In genomic region chr1:18722270-18722669, GRCh38 we compare ENCODE assay signal across 18 cellular contexts.
A peak's percentile ranks its signal among the peaks of the same experiment; 100 is the strongest.
DNase-seq lines count a peak whose midpoint lies in the region; ATAC-seq, FAIRE-seq and TF ChIP-seq lines count a peak whose summit lies in the region.
"Had no signal": no experiment of that assay in that cellular context is flagged by ENCODE, and none has a peak within 500 bp of the region (broad histone marks: within the 10 kb centered on the region; RNA-seq: fewer than 3 reads in every experiment).

No MANE protein-coding gene starts in this region.

- peaks cover 34% of the 10 kb centered on the region for H4K20me1 ChIP-seq in BLaER1

- CTCF ChIA-PET in activated naive CD4-positive, alpha-beta T cell treated with anti-CD3 and anti-CD28 coated beads for 36 hours (lab: Charles Lee) = no interaction called here

- no peak overlapping the region for H2BK120ac ChIP-seq in mesendoderm (ENCODE audit: low read depth, low read length)

- H3K27ac Mint-ChIP-seq in activated naive CD4-positive, alpha-beta T cell treated with anti-CD3 and anti-CD28 coated beads for 36 hours = no peak overlapping the region
- H3K27ac Mint-ChIP-seq: CD4-positive, alpha-beta memory T cell; HFFc6 had no signal

- H3K4me1 Mint-ChIP-seq in activated naive CD4-positive, alpha-beta T cell treated with anti-CD3 and anti-CD28 coated beads for 36 hours (ENCODE audit: low read depth) = peaks cover 3% of the 10 kb centered on the region
- H3K4me1 Mint-ChIP-seq: CD4-positive, alpha-beta memory T cell had no signal

- H3K79me2 ChIP-seq in mesendoderm (ENCODE audit: control insufficient read depth, insufficient read depth, low read length) = no peaks in the 10 kb centered on the region

- H3K9ac ChIP-seq in BLaER1 (no peak overlapping the region), mesendoderm (ENCODE audit: low read length) (no peak overlapping the region)

- H4K5ac ChIP-seq in mesendoderm (ENCODE audit: low read length) = no peak overlapping the region

- H3K4me3 ChIP-seq in BLaER1 (no peak overlapping the region), WERI-Rb-1 (ENCODE audit: low read depth, low read length) (peak overlapping the region; percentile 19), mesendoderm (ENCODE audit: low read length) (no peak overlapping the region)

- ATAC-seq in GM19463 (IDR thresholded peaks at IDR 0.05; ENCODE audit: unreplicated experiment) = no peak
- ATAC-seq: HepG2 had no signal

- H3K23ac ChIP-seq in mesendoderm (ENCODE audit: low read length) = no peak overlapping the region

- no peak overlapping the region for H3K18ac ChIP-seq in mesendoderm (ENCODE audit: low read length)

- H3K4me1 ChIP-seq in BLaER1 (peaks cover 64% of the 10 kb centered on the region), mesendoderm (ENCODE audit: control insufficient read depth, low read depth, low read length) (peaks cover 19% of the 10 kb centered on the region)

- no peak overlapping the region for H2AK5ac ChIP-seq in mesendoderm (ENCODE audit: low read length)

- peak; percentile 36 for DNase-seq in D721Med (ENCODE audit: insufficient read length, low spot score)
- DNase-seq in WERI-Rb-1 = peak; percentile 41
- peak; percentile 82 for DNase-seq in mesendoderm
- no peak for DNase-seq in activated naive CD4-positive, alpha-beta T cell treated with anti-CD3 and anti-CD28 coated beads for 36 hours
- DNase-seq in GM19239 (ENCODE audit: insufficient read length, low spot score) = no peak
- DNase-seq: ACHN; CD4-positive, alpha-beta memory T cell; COR-L47; DMS53; HCEC 1CT; HFFc6 had no signal

- FAIRE-seq in D721Med (lab: Jason Lieb, UNC) (no peak), GM19239 (lab: Jason Lieb, UNC) (no peak)
- FAIRE-seq: GM18507, H1, HepG2, HTR-8/SVneo had no signal

- H3K27me3 Mint-ChIP-seq in activated naive CD4-positive, alpha-beta T cell treated with anti-CD3 and anti-CD28 coated beads for 36 hours (ENCODE audit: low read depth) = peaks cover 71% of the 10 kb centered on the region

- H3K27me3 ChIP-seq in BLaER1 (peaks cover 51% of the 10 kb centered on the region), WERI-Rb-1 (ENCODE audit: insufficient read depth, low read depth, severe bottlenecking) (no peaks in the 10 kb centered on the region), mesendoderm (ENCODE audit: insufficient read depth, low read length, poor library complexity) (peaks cover 7% of the 10 kb centered on the region)

- no peak overlapping the region for H2BK15ac ChIP-seq in mesendoderm (replicated peaks; ENCODE audit: low read depth)

- intact Hi-C loops in activated naive CD4-positive, alpha-beta T cell treated with anti-CD3 and anti-CD28 coated beads for 36 hours (cut with micrococcal nuclease) = no loop called here

- TF ChIP-seq CTCF in D721Med (IDR thresholded peaks at IDR 0.05; ENCODE audit: insufficient read depth, missing control alignments) (no peak), WERI-Rb-1 (IDR thresholded peaks at IDR 0.05; ENCODE audit: low read depth, low read length) (no peak)

- H2BK5ac ChIP-seq in mesendoderm (ENCODE audit: low read length) = no peak overlapping the region

- no peaks in the 10 kb centered on the region for H3K9me3 Mint-ChIP-seq in activated naive CD4-positive, alpha-beta T cell treated with anti-CD3 and anti-CD28 coated beads for 36 hours
- H3K9me3 Mint-ChIP-seq: HFFc6 had no signal

- H3K27ac ChIP-seq in BLaER1 (no peak overlapping the region), WERI-Rb-1 (peak overlapping the region; percentile 63), mesendoderm (ENCODE audit: low read depth, low read length) (no peak overlapping the region)
- H3K27ac ChIP-seq: C4-2B had no signal

- no peaks in the 10 kb centered on the region for H3K36me3 ChIP-seq in BLaER1
- no peaks in the 10 kb centered on the region for H3K36me3 ChIP-seq in WERI-Rb-1
- H3K36me3 ChIP-seq in mesendoderm (ENCODE audit: control insufficient read depth, insufficient read depth, low read length) = no peaks in the 10 kb centered on the region

- no peaks in the 10 kb centered on the region for H3K79me1 ChIP-seq in mesendoderm (ENCODE audit: low read length)

- no peak overlapping the region for H3K4ac ChIP-seq in mesendoderm (ENCODE audit: low read depth, low read length)

- H3K9me3 ChIP-seq in BLaER1 (no peaks in the 10 kb centered on the region), WERI-Rb-1 (ENCODE audit: severe bottlenecking) (no peaks in the 10 kb centered on the region)

- no peak overlapping the region for H3K4me3 Mint-ChIP-seq in activated naive CD4-positive, alpha-beta T cell treated with anti-CD3 and anti-CD28 coated beads for 36 hours
- H3K4me3 Mint-ChIP-seq: CD4-positive, alpha-beta memory T cell; HFFc6 had no signal

- WGBS in mesendoderm (ENCODE audit: extremely low coverage, insufficient coverage, low lambda C conversion rate) = no CpG with 5 or more reads among the region's 19 CpGs

- H3K4me2 ChIP-seq in BLaER1 = peak overlapping the region; percentile 91
- H3K4me2 ChIP-seq in mesendoderm (ENCODE audit: low read length) = no peak overlapping the region

- no peak overlapping the region for H3K56ac ChIP-seq in mesendoderm (ENCODE audit: low read length)

- H3K36me3 Mint-ChIP-seq in activated naive CD4-positive, alpha-beta T cell treated with anti-CD3 and anti-CD28 coated beads for 36 hours (ENCODE audit: low read depth) = no peaks in the 10 kb centered on the region
- H3K36me3 Mint-ChIP-seq: CD4-positive, alpha-beta memory T cell had no signal

- H4K8ac ChIP-seq in mesendoderm (ENCODE audit: low read depth, low read length) = no peak overlapping the region

Comparison
In these comparisons a context has a peak if more than half of its experiments do, and no peak if none do; other contexts are left out.
1. DNase-seq: peak in D721Med (single experiment), WERI-Rb-1 (single experiment) and mesendoderm (single experiment); none in activated naive CD4-positive, alpha-beta T cell treated with anti-CD3 and anti-CD28 coated beads for 36 hours (single experiment) and GM19239 (single experiment).